Comparison of ENCODE assay signal across 1 cellular context in genomic region chr9:116713266-116713665, GRCh38.
TF ChIP-seq lines count a peak whose summit lies in the region.

No MANE protein-coding gene starts in this region.

TF ChIP-seq in WTC11, 78 proteins besides CTCF, POLR2A, EP300 and RAD21 (continued from another document):
- TF ChIP-seq ARID4B (CRISPR knock-in tag; IDR thresholded peaks at IDR 0.05; ENCODE audit: borderline replicate concordance) (no peak), E2F5 (CRISPR knock-in tag; IDR thresholded peaks at IDR 0.05) (no peak), ZNF138 (CRISPR knock-in tag; conservative IDR thresholded peaks at IDR 0.05) (no peak), GABPB1 (CRISPR knock-in tag; IDR thresholded peaks at IDR 0.05) (no peak)
- TF ChIP-seq, protein P1, sequence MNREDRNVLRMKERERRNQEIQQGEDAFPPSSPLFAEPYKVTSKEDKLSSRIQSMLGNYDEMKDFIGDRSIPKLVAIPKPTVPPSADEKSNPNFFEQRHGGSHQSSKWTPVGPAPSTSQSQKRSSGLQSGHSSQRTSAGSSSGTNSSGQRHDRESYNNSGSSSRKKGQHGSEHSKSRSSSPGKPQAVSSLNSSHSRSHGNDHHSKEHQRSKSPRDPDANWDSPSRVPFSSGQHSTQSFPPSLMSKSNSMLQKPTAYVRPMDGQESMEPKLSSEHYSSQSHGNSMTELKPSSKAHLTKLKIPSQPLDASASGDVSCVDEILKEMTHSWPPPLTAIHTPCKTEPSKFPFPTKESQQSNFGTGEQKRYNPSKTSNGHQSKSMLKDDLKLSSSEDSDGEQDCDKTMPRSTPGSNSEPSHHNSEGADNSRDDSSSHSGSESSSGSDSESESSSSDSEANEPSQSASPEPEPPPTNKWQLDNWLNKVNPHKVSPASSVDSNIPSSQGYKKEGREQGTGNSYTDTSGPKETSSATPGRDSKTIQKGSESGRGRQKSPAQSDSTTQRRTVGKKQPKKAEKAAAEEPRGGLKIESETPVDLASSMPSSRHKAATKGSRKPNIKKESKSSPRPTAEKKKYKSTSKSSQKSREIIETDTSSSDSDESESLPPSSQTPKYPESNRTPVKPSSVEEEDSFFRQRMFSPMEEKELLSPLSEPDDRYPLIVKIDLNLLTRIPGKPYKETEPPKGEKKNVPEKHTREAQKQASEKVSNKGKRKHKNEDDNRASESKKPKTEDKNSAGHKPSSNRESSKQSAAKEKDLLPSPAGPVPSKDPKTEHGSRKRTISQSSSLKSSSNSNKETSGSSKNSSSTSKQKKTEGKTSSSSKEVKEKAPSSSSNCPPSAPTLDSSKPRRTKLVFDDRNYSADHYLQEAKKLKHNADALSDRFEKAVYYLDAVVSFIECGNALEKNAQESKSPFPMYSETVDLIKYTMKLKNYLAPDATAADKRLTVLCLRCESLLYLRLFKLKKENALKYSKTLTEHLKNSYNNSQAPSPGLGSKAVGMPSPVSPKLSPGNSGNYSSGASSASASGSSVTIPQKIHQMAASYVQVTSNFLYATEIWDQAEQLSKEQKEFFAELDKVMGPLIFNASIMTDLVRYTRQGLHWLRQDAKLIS (CRISPR knock-in tag; IDR thresholded peaks at IDR 0.05; ENCODE audit: borderline replicate concordance): no peak
- TF ChIP-seq, protein P2, sequence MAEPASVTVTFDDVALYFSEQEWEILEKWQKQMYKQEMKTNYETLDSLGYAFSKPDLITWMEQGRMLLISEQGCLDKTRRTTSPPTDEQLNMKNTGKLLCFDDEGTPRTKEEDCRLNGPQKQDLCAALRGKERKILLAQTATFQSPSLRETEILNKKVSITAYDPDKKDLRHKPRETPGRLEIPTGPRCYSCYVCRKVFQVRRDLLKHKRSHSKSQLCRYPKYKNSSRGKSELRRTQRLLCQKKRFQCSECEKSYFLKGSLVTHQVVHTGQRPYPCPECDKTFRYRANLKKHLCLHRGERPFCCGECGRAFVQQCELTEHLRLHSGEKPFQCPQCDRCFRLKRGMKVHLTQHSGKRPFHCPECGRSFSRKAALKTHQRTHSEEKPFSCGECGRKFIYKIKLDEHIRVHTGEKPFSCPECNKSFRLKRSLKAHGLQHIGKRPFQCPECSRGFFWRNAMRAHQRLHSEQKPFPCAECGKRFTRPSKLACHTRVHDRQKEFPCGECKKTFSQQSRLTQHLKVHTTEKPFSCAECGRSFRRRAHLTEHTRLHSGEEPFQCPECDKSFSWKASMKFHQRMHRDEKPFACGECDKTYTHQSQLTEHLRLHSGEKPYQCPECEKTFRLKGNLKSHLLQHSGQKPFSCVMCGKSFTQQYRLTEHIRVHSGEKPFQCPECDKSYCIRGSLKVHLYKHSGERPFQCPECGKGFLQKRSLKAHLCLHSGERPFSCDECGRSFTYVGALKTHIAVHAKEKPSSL (CRISPR knock-in tag; conservative IDR thresholded peaks at IDR 0.05): no peak
- TF ChIP-seq, protein P3, sequence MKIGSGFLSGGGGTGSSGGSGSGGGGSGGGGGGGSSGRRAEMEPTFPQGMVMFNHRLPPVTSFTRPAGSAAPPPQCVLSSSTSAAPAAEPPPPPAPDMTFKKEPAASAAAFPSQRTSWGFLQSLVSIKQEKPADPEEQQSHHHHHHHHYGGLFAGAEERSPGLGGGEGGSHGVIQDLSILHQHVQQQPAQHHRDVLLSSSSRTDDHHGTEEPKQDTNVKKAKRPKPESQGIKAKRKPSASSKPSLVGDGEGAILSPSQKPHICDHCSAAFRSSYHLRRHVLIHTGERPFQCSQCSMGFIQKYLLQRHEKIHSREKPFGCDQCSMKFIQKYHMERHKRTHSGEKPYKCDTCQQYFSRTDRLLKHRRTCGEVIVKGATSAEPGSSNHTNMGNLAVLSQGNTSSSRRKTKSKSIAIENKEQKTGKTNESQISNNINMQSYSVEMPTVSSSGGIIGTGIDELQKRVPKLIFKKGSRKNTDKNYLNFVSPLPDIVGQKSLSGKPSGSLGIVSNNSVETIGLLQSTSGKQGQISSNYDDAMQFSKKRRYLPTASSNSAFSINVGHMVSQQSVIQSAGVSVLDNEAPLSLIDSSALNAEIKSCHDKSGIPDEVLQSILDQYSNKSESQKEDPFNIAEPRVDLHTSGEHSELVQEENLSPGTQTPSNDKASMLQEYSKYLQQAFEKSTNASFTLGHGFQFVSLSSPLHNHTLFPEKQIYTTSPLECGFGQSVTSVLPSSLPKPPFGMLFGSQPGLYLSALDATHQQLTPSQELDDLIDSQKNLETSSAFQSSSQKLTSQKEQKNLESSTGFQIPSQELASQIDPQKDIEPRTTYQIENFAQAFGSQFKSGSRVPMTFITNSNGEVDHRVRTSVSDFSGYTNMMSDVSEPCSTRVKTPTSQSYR (CRISPR knock-in tag; IDR thresholded peaks at IDR 0.05): no peak
